ENCODE assay signal across 15 cellular contexts in the genomic region with DNA sequence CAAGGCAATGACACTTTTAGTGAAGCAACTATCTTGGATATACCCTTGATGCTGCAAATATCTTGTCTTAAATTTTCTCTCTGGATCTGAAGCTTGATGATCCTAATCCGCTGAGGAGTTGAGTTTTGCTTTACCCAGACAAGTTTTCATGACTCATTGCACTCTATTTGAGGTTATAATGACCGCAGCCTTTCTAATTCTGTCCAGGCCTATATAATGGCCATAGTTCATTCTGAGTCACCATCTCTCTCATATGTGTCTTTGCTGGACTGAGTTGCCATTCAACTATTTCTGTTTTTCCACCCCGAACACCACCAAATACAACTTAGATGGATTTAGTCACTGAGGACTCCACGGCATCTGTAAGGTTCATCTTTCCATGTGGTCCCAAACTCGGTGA.
"Had no signal": no experiment of that assay in that cellular context is flagged by ENCODE, and none has a peak within 500 bp of the region (broad histone marks: within the 10 kb centered on the region; RNA-seq: fewer than 3 reads in every experiment).

No MANE protein-coding gene starts in this region.

- FAIRE-seq: islet of Langerhans had no signal

- DNase-seq: activated CD4-positive, alpha-beta T cell treated with anti-CD3 and anti-CD28 coated beads, Interleukin-2, amount 10 ng/mL, durations not matched to agents 7 days and 5 days; activated CD8-positive, alpha-beta memory T cell treated with anti-CD3 and anti-CD28 coated beads for 24 hours; activated naive CD4-positive, alpha-beta T cell treated with Interleukin-2 at 50 U/mL for 16 hours; activated naive CD8-positive, alpha-beta T cell treated with anti-CD3 and anti-CD28 coated beads, Interleukin-2, amount 50 U/mL, for 24 hours; cortex of kidney; effector CD8-positive, alpha-beta T cell; foreskin melanocyte; heart left ventricle; left lung; ovary; stimulated activated CD4-positive, alpha-beta T cell treated with anti-CD3 and anti-CD28 coated beads, Interleukin-4, amount 100 ng/mL, for 24 hours; stomach had no signal

- H3K4me1 ChIP-seq: ascending aorta, heart left ventricle, left lung, stomach had no signal

- H3K9me3 ChIP-seq: ascending aorta, heart left ventricle, left lung, ovary, stomach had no signal

- ATAC-seq: activated naive CD8-positive, alpha-beta T cell treated with anti-CD3 and anti-CD28 coated beads, Interleukin-2, amount 50 U/mL, for 24 hours; heart left ventricle; left lung; WTC11 had no signal

- H3K36me3 ChIP-seq: ascending aorta, heart left ventricle, left lung, ovary, stomach had no signal

- H3K27me3 ChIP-seq: ascending aorta, heart left ventricle, left lung, ovary, stomach had no signal

- H3K4me3 ChIP-seq: ascending aorta, heart left ventricle, left lung, ovary, stomach had no signal

- H3K27ac ChIP-seq: ascending aorta, heart left ventricle, left lung, ovary, stomach had no signal
